11 cellular contexts compared by ENCODE assay signal in the genomic region with DNA sequence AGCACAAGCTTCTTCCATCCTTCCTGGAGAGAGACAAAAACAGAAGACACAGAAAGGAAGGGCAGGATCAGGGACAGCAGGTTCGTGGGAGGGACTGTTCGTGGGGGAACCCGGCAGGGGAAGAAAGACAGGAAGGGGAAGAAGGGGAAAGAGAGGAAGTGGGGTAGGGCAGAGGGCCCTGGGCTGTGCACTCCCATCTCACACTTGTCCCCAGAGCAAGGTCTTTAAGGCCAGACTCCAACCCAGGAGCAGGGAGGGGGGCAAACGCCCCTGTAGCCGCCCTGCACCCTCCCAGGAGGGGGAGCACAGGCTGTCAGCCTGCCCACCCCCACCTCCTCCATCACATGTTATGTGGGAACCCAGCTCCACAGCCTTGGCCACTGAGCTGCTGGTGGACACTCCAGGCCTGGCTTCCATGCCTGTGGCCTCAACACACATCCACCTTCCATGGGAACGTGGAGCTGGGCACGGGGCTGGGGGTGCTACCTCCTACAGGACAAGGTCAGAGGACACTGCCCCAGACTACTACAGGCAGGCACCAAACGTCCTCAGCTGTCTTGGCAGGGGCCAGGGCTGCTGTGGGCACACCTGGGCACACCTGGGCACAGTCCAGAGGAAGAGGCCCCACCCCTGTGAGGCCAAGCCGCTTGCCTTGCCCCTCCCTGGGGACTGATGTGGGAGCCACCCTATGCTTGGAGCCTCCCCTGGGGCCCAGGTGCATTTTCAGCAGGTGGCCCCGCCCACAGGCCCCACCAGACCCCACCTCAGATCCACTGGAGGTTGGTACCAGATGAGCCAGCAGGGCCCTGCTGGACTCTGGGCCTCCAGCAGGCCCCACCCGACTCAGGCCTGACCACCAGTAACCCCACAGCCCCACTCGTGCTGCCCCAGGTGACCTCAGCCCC. TPM values are rescaled to one million over a fixed set of nuclear protein-coding genes. Genes with fewer than 3 reads are reported as not detected.
DNase-seq lines count a peak whose midpoint lies in the region; ATAC-seq, FAIRE-seq and TF ChIP-seq lines count a peak whose summit lies in the region.
"Had no signal": no experiment of that assay in that cellular context is flagged by ENCODE, and none has a peak within 500 bp of the region (broad histone marks: within the 10 kb centered on the region; RNA-seq: fewer than 3 reads in every experiment).

No MANE protein-coding gene starts in this region.

- intact Hi-C loops in activated CD4-positive, alpha-beta memory T cell treated with anti-CD3 and anti-CD28 coated beads for 36 hours (cut with micrococcal nuclease): no loop called here
- intact Hi-C loops in activated B cell treated with CpG ODN at 0.5 μM for 24 hours (cut with micrococcal nuclease) (no loop called here), left ventricle myocardium superior (cut with micrococcal nuclease) (no loop called here)

- peak overlapping the region; percentile 87 for H3K27ac Mint-ChIP-seq in activated CD4-positive, alpha-beta memory T cell treated with anti-CD3 and anti-CD28 coated beads, Interleukin-2, amount 10 ng/mL, durations not matched to agents 7 days and 5 days
- H3K27ac Mint-ChIP-seq in activated CD4-positive, alpha-beta memory T cell treated with anti-CD3 and anti-CD28 coated beads for 36 hours: no peak overlapping the region
- peak overlapping the region; percentile 21 for H3K27ac Mint-ChIP-seq in activated B cell treated with CpG ODN at 0.5 μM for 24 hours
- H3K27ac Mint-ChIP-seq in stimulated activated naive CD8-positive, alpha-beta T cell treated with anti-CD3 and anti-CD28 coated beads, Interleukin-15, amount 100 ng/mL, for 72 hours: peak overlapping the region; percentile 64 to 93

- CTCF ChIA-PET in activated CD4-positive, alpha-beta memory T cell treated with anti-CD3 and anti-CD28 coated beads, Interleukin-2, amount 10 ng/mL, durations not matched to agents 7 days and 5 days (lab: Charles Lee): interaction anchor here (1.0 to 1.6 kb wide), 2 partner anchors 55 to 59 kb away, joined by 4 read pairs; no protein-coding TSS in a partner anchor
- CTCF ChIA-PET in activated CD4-positive, alpha-beta memory T cell treated with anti-CD3 and anti-CD28 coated beads for 36 hours (lab: Charles Lee): no interaction called here
- CTCF ChIA-PET in activated B cell treated with CpG ODN at 0.5 μM for 24 hours (lab: Charles Lee): no interaction called here

- TF ChIP-seq POLR2A in H54 (IDR thresholded peaks at IDR 0.05; ENCODE audit: low read depth, low read length): no peak

- peaks cover 23% of the 10 kb centered on the region for H3K36me3 Mint-ChIP-seq in activated CD4-positive, alpha-beta memory T cell treated with anti-CD3 and anti-CD28 coated beads, Interleukin-2, amount 10 ng/mL, durations not matched to agents 7 days and 5 days (ENCODE audit: low read depth)
- H3K36me3 Mint-ChIP-seq in activated CD4-positive, alpha-beta memory T cell treated with anti-CD3 and anti-CD28 coated beads for 36 hours: peaks cover 22% of the 10 kb centered on the region
- peaks cover 10% of the 10 kb centered on the region for H3K36me3 Mint-ChIP-seq in activated B cell treated with CpG ODN at 0.5 μM for 24 hours (ENCODE audit: low read depth)

- ATAC-seq in activated B cell treated with CpG ODN at 0.5 μM for 24 hours (ENCODE audit: low read depth) (no peak), left ventricle myocardium superior (no peak), GM18517 (IDR thresholded peaks at IDR 0.05; ENCODE audit: unreplicated experiment) (no peak)
- ATAC-seq in stimulated activated naive CD8-positive, alpha-beta T cell treated with anti-CD3 and anti-CD28 coated beads, Interleukin-15, amount 100 ng/mL, for 72 hours: peak; percentile 6

- POLR2A ChIA-PET in activated CD4-positive, alpha-beta memory T cell treated with anti-CD3 and anti-CD28 coated beads, Interleukin-2, amount 10 ng/mL, durations not matched to agents 7 days and 5 days (lab: Charles Lee): interaction anchor here (0.9 to 1.1 kb wide), 2 partner anchors 15 to 50 kb away, joined by 3 to 4 read pairs; no protein-coding TSS in a partner anchor
- POLR2A ChIA-PET in activated CD4-positive, alpha-beta memory T cell treated with anti-CD3 and anti-CD28 coated beads for 36 hours (lab: Charles Lee): no interaction called here
- POLR2A ChIA-PET in activated B cell treated with CpG ODN at 0.5 μM for 24 hours (lab: Charles Lee): no interaction called here

- no peak overlapping the region for H3K4me3 Mint-ChIP-seq in activated CD4-positive, alpha-beta memory T cell treated with anti-CD3 and anti-CD28 coated beads, Interleukin-2, amount 10 ng/mL, durations not matched to agents 7 days and 5 days
- H3K4me3 Mint-ChIP-seq in activated CD4-positive, alpha-beta memory T cell treated with anti-CD3 and anti-CD28 coated beads for 36 hours: no peak overlapping the region
- no peak overlapping the region for H3K4me3 Mint-ChIP-seq in activated B cell treated with CpG ODN at 0.5 μM for 24 hours
- H3K4me3 Mint-ChIP-seq in stimulated activated naive CD8-positive, alpha-beta T cell treated with anti-CD3 and anti-CD28 coated beads, Interleukin-15, amount 100 ng/mL, for 72 hours: no peak overlapping the region

- H3K4me1 Mint-ChIP-seq in activated CD4-positive, alpha-beta memory T cell treated with anti-CD3 and anti-CD28 coated beads, Interleukin-2, amount 10 ng/mL, durations not matched to agents 7 days and 5 days: peaks cover 12% of the 10 kb centered on the region
- peaks cover 6% of the 10 kb centered on the region for H3K4me1 Mint-ChIP-seq in activated CD4-positive, alpha-beta memory T cell treated with anti-CD3 and anti-CD28 coated beads for 36 hours (ENCODE audit: low read depth)
- H3K4me1 Mint-ChIP-seq in activated B cell treated with CpG ODN at 0.5 μM for 24 hours: peaks cover 17% of the 10 kb centered on the region
- H3K4me1 Mint-ChIP-seq in stimulated activated naive CD8-positive, alpha-beta T cell treated with anti-CD3 and anti-CD28 coated beads, Interleukin-15, amount 100 ng/mL, for 72 hours: peaks cover 37% of the 10 kb centered on the region

- H3K27me3 Mint-ChIP-seq in activated CD4-positive, alpha-beta memory T cell treated with anti-CD3 and anti-CD28 coated beads, Interleukin-2, amount 10 ng/mL, durations not matched to agents 7 days and 5 days: no peaks in the 10 kb centered on the region
- no peaks in the 10 kb centered on the region for H3K27me3 Mint-ChIP-seq in activated CD4-positive, alpha-beta memory T cell treated with anti-CD3 and anti-CD28 coated beads for 36 hours
- no peaks in the 10 kb centered on the region for H3K27me3 Mint-ChIP-seq in activated B cell treated with CpG ODN at 0.5 μM for 24 hours
- H3K27me3 Mint-ChIP-seq in stimulated activated naive CD8-positive, alpha-beta T cell treated with anti-CD3 and anti-CD28 coated beads, Interleukin-15, amount 100 ng/mL, for 72 hours: no peaks in the 10 kb centered on the region

- DNase-seq in activated CD4-positive, alpha-beta memory T cell treated with anti-CD3 and anti-CD28 coated beads, Interleukin-2, amount 10 ng/mL, durations not matched to agents 7 days and 5 days: no peak
- DNase-seq in activated CD4-positive, alpha-beta memory T cell treated with anti-CD3 and anti-CD28 coated beads for 36 hours: no peak
- DNase-seq in activated B cell treated with CpG ODN at 0.5 μM for 24 hours (no peak), left ventricle myocardium superior (peak; percentile 32), NCI-H524 treated with DMSO at 0.1 percent for 48 hours (lab: John Stamatoyannopoulos, UW) (no peak), H54 (ENCODE audit: insufficient read length, low spot score) (no peak)
- DNase-seq in stimulated activated naive CD8-positive, alpha-beta T cell treated with anti-CD3 and anti-CD28 coated beads, Interleukin-15, amount 100 ng/mL, for 72 hours: no peak
- DNase-seq: NCI-H1417 treated with DMSO at 0.1 percent for 48 hours; stimulated activated CD4-positive, alpha-beta T cell treated with anti-CD3 and anti-CD28 coated beads, Interleukin-4, amount 100 ng/mL, for 1 hour had no signal

- no peak for TF ChIP-seq CTCF in activated B cell treated with CpG ODN at 0.5 μM for 24 hours (IDR thresholded peaks at IDR 0.05)

- FAIRE-seq in H54 (lab: Jason Lieb, UNC): no peak
- FAIRE-seq: astrocyte had no signal

- H3K9me3 Mint-ChIP-seq in activated CD4-positive, alpha-beta memory T cell treated with anti-CD3 and anti-CD28 coated beads, Interleukin-2, amount 10 ng/mL, durations not matched to agents 7 days and 5 days: no peaks in the 10 kb centered on the region
- H3K9me3 Mint-ChIP-seq in activated CD4-positive, alpha-beta memory T cell treated with anti-CD3 and anti-CD28 coated beads for 36 hours: no peaks in the 10 kb centered on the region
- no peaks in the 10 kb centered on the region for H3K9me3 Mint-ChIP-seq in activated B cell treated with CpG ODN at 0.5 μM for 24 hours
- H3K9me3 Mint-ChIP-seq in stimulated activated naive CD8-positive, alpha-beta T cell treated with anti-CD3 and anti-CD28 coated beads, Interleukin-15, amount 100 ng/mL, for 72 hours: no peaks in the 10 kb centered on the region

RNA-seq across cellular contexts. Expression of a gene that starts 9.2 kb away (rescaled TPM):
- total RNA-seq in activated CD4-positive, alpha-beta memory T cell treated with anti-CD3 and anti-CD28 coated beads, Interleukin-2, amount 10 ng/mL, durations not matched to agents 7 days and 5 days: 10 to 100 TPM; 30.0 to 31.2 TPM
- 10 to 100 TPM; 29.2 to 30.3 TPM for total RNA-seq in activated CD4-positive, alpha-beta memory T cell treated with anti-CD3 and anti-CD28 coated beads for 36 hours
- 7.4 and 10.7 TPM in 2 replicates for total RNA-seq in activated B cell treated with CpG ODN at 0.5 μM for 24 hours
- total RNA-seq in left ventricle myocardium superior: 7.6 TPM
